8 cellular contexts compared by ENCODE assay signal in genomic region chr1:96966536-96967138, GRCh38.
DNase-seq lines count a peak whose midpoint lies in the region; ATAC-seq and TF ChIP-seq lines count a peak whose summit lies in the region.

No MANE protein-coding gene starts in this region.

- no peaks in the 10 kb centered on the region for H3F3A ChIP-seq in OCI-LY1 (ENCODE audit: insufficient read depth, low read length)

- no peaks in the 10 kb centered on the region for H3K9me2 ChIP-seq in OCI-LY1 (ENCODE audit: low read depth, low read length)

- H3K27ac Mint-ChIP-seq in nephron progenitor cell: no peak overlapping the region

- H3K27me3 Mint-ChIP-seq in nephron progenitor cell (ENCODE audit: low read depth, poor library complexity): no peaks in the 10 kb centered on the region

- no peaks in the 10 kb centered on the region for H3K4me1 ChIP-seq in OCI-LY1 (ENCODE audit: insufficient read depth, low read length, severe bottlenecking)
- H3K4me1 ChIP-seq in esophagus squamous epithelium: peaks cover 0 to 23% (median 0%) of the 10 kb centered on the region in 3 donors

- H3K27me3 ChIP-seq in OCI-LY1 (ENCODE audit: insufficient read depth, low read length) (no peaks in the 10 kb centered on the region), esophagus squamous epithelium (no peaks in the 10 kb centered on the region)

- H3K4me3 ChIP-seq in OCI-LY1 (ENCODE audit: low read depth, low read length, poor library complexity, severe bottlenecking): no peak overlapping the region
- no peak overlapping the region for H3K4me3 ChIP-seq in esophagus squamous epithelium

- ATAC-seq in GM21367 (IDR thresholded peaks at IDR 0.05; ENCODE audit: unreplicated experiment): peak; percentile 96

- H3K27ac ChIP-seq in OCI-LY1 (ENCODE audit: low read depth, low read length, poor library complexity, severe bottlenecking) (no peak overlapping the region), esophagus squamous epithelium (no peak overlapping the region)

- no peaks in the 10 kb centered on the region for H3K79me2 ChIP-seq in OCI-LY1 (ENCODE audit: insufficient read depth, low read length)

- TF ChIP-seq CTCF in OCI-LY1 (IDR thresholded peaks at IDR 0.05; ENCODE audit: low read length) (peak; percentile 71), esophagus squamous epithelium (IDR thresholded peaks at IDR 0.05) (peak; percentile 60 to 88 (median 86)), nephron progenitor cell (IDR thresholded peaks at IDR 0.05) (peak; percentile 94)

- H3K9me3 Mint-ChIP-seq in nephron progenitor cell: peaks cover 3% of the 10 kb centered on the region

- H3K4me2 ChIP-seq in OCI-LY1 (ENCODE audit: low read length): peak overlapping the region; percentile 26; the same call in 1 of the 2 replicates

- no peaks in the 10 kb centered on the region for H3K4me1 Mint-ChIP-seq in nephron progenitor cell

- no peaks in the 10 kb centered on the region for H3K9me3 ChIP-seq in OCI-LY1 (ENCODE audit: low read length)
- H3K9me3 ChIP-seq in esophagus squamous epithelium: no peaks in the 10 kb centered on the region

- no peak for TF ChIP-seq POLR2A in esophagus squamous epithelium (IDR thresholded peaks at IDR 0.05)

- H3K4me3 Mint-ChIP-seq in nephron progenitor cell: no peak overlapping the region

- no peaks in the 10 kb centered on the region for H3K36me3 Mint-ChIP-seq in nephron progenitor cell (ENCODE audit: low read depth)

- H3K9ac ChIP-seq in OCI-LY1 (ENCODE audit: low read length): no peak overlapping the region

- no peak overlapping the region for H2AFZ ChIP-seq in OCI-LY1 (ENCODE audit: low read length)

- 56 to 59% methylated on average over 15 of the region's 15 CpGs for WGBS in esophagus squamous epithelium, 2 donors

- H4K20me1 ChIP-seq in OCI-LY1 (ENCODE audit: insufficient read depth, low read length): no peaks in the 10 kb centered on the region

- intact Hi-C loops in esophagus squamous epithelium (cut with DNase I): no loop called here

- DNase-seq in DMS153 (lab: John Stamatoyannopoulos, UW) (peak; percentile 44), HS-27A (ENCODE audit: low read depth) (peak; percentile 65), activated T-cell treated with anti-CD3 and anti-CD28 coated beads for 4 hours (peak; percentile 62), esophagus squamous epithelium (lab: John Stamatoyannopoulos, UW) (no peak), nephron progenitor cell (peak; percentile 83)
- peak; percentile 57 for DNase-seq in stimulated activated naive CD4-positive, alpha-beta T cell treated with Interleukin-2 at 50 U/mL for 16 hours (lab: John Stamatoyannopoulos, UW)

- no peaks in the 10 kb centered on the region for H3K36me3 ChIP-seq in OCI-LY1 (ENCODE audit: insufficient read depth, low read length)
- H3K36me3 ChIP-seq in esophagus squamous epithelium: no peaks in the 10 kb centered on the region
